ENCODE assay signal across 16 cellular contexts in genomic region chr12:65778268-65779090, GRCh38. TPM values are rescaled to one million over a fixed set of nuclear protein-coding genes. Genes with fewer than 3 reads are reported as not detected.
A peak's percentile ranks its signal among the peaks of the same experiment; 100 is the strongest.
DNase-seq lines count a peak whose midpoint lies in the region; ATAC-seq and TF ChIP-seq lines count a peak whose summit lies in the region.
"Had no signal": no experiment of that assay in that cellular context is flagged by ENCODE, and none has a peak within 500 bp of the region (broad histone marks: within the 10 kb centered on the region; RNA-seq: fewer than 3 reads in every experiment).

No MANE protein-coding gene starts in this region.

- H3K9ac ChIP-seq in SK-N-MC (ENCODE audit: insufficient read length) = peak overlapping the region; percentile 39
- H3K9ac ChIP-seq in skeletal muscle satellite cell (ENCODE audit: low read depth, low read length) = peak overlapping the region; percentile 29

- peak overlapping the region; percentile 60 for H3K4me2 ChIP-seq in GM23338
- peak overlapping the region; percentile 69 for H3K4me2 ChIP-seq in skeletal muscle satellite cell (ENCODE audit: low read length)

- TF ChIP-seq CTCF in GM23338 (conservative IDR thresholded peaks at IDR 0.05; ENCODE audit: low read depth in 2 of 2) = no peak
- no peak for TF ChIP-seq CTCF in fibroblast of villous mesenchyme (IDR thresholded peaks at IDR 0.05; ENCODE audit: insufficient read depth, low read depth, low read length)

- H3K4me1 ChIP-seq in GM23338 (ENCODE audit: insufficient read depth) (peaks cover 22% of the 10 kb centered on the region), skeletal muscle satellite cell (ENCODE audit: control insufficient read depth, insufficient read depth, low read length) (peaks cover 16% of the 10 kb centered on the region)
- H3K4me1 ChIP-seq: right atrium auricular region had no signal

- H3K4me3 Mint-ChIP-seq in GM23338 = peak overlapping the region; percentile 36; the same call in 2 of the 3 replicates

- no peaks in the 10 kb centered on the region for H3K79me2 ChIP-seq in GM23338 (replicated peaks; ENCODE audit: insufficient read depth)

- H3K9me2 ChIP-seq in GM23338 (ENCODE audit: insufficient read depth) = no peaks in the 10 kb centered on the region

- no peak for ATAC-seq in GM23338
- no peak for ATAC-seq in HG03442 (IDR thresholded peaks at IDR 0.05; ENCODE audit: unreplicated experiment)
- no peak for ATAC-seq in GM21786 (IDR thresholded peaks at IDR 0.05; ENCODE audit: unreplicated experiment)
- ATAC-seq: activated naive CD4-positive, alpha-beta T cell treated with anti-CD3 and anti-CD28 coated beads, Interleukin-2, amount 50 U/mL, for 72 hours had no signal

- peak overlapping the region; percentile 77 for H3K27ac ChIP-seq in GM23338 (ENCODE audit: low read depth)
- H3K27ac ChIP-seq in SK-N-MC = peak overlapping the region; percentile 78
- H3K27ac ChIP-seq: right atrium auricular region had no signal

- peaks cover 10% of the 10 kb centered on the region; the same call in 2 of the 3 replicates for H3K9me3 Mint-ChIP-seq in GM23338

- no peaks in the 10 kb centered on the region for H3K36me3 ChIP-seq in GM23338 (ENCODE audit: insufficient read depth)
- no peaks in the 10 kb centered on the region for H3K36me3 ChIP-seq in SK-N-MC (ENCODE audit: insufficient read depth, low read length)
- H3K36me3 ChIP-seq in skeletal muscle satellite cell (ENCODE audit: insufficient read depth, low read length) = no peaks in the 10 kb centered on the region
- H3K36me3 ChIP-seq: MG63, right atrium auricular region had no signal

- peak overlapping the region; percentile 82 for H3K27ac Mint-ChIP-seq in GM23338
- H3K27ac Mint-ChIP-seq: activated naive CD4-positive, alpha-beta T cell treated with anti-CD3 and anti-CD28 coated beads, Interleukin-2, amount 50 U/mL, for 72 hours had no signal

- H3K27me3 ChIP-seq in GM23338 (ENCODE audit: insufficient read depth) (no peaks in the 10 kb centered on the region), skeletal muscle satellite cell (ENCODE audit: control insufficient read depth, insufficient read depth, low read length) (no peaks in the 10 kb centered on the region)
- H3K27me3 ChIP-seq: MG63, right atrium auricular region had no signal

- no peaks in the 10 kb centered on the region for H3F3A ChIP-seq in GM23338 (replicated peaks; ENCODE audit: low read depth)

- H3K9me3 ChIP-seq in SK-N-MC (ENCODE audit: low read depth, low read length) (no peaks in the 10 kb centered on the region), skeletal muscle satellite cell (replicated peaks; ENCODE audit: low read length) (no peaks in the 10 kb centered on the region)
- H3K9me3 ChIP-seq: right atrium auricular region had no signal

- H3K4me1 Mint-ChIP-seq in GM23338 = peaks cover 29% of the 10 kb centered on the region

- DNase-seq in GM23338 (ENCODE audit: low spot score) (no peak), SK-N-MC (ENCODE audit: low read depth, low spot score) (no peak), fibroblast of villous mesenchyme (ENCODE audit: low read depth) (peak; percentile 12)
- DNase-seq in activated CD8-positive, alpha-beta memory T cell treated with anti-CD3 and anti-CD28 coated beads for 24 hours = no peak
- DNase-seq: DMS79 treated with DMSO at 0.1 percent for 48 hours, hippocampal formation, MG63, midbrain, NCI-H2171 treated with DMSO at 0.1 percent for 48 hours, substantia nigra had no signal

- H3K36me3 Mint-ChIP-seq in GM23338 (ENCODE audit: low read depth) = peaks cover 9% of the 10 kb centered on the region; the same call in 2 of the 3 replicates
- H3K36me3 Mint-ChIP-seq: activated naive CD4-positive, alpha-beta T cell treated with anti-CD3 and anti-CD28 coated beads, Interleukin-2, amount 50 U/mL, for 72 hours had no signal

- H3K4me3 ChIP-seq in GM23338 (peak overlapping the region; percentile 24; the same call in 1 of the 2 replicates), SK-N-MC (peak overlapping the region; percentile 52), fibroblast of villous mesenchyme (ENCODE audit: low read depth, low read length) (no peak overlapping the region), skeletal muscle satellite cell (ENCODE audit: low read length) (peak overlapping the region; percentile 22)
- H3K4me3 ChIP-seq: MG63, right atrium auricular region had no signal

- no peaks in the 10 kb centered on the region for H3K27me3 Mint-ChIP-seq in GM23338 (ENCODE audit: insufficient read depth, low read depth, poor library complexity)

- no peaks in the 10 kb centered on the region for H4K20me1 ChIP-seq in GM23338 (replicated peaks; ENCODE audit: insufficient read depth)

- H2AFZ ChIP-seq in GM23338 = no peak overlapping the region

TF ChIP-seq in GM23338, 12 proteins besides CTCF, POLR2A, EP300 and RAD21 (continues in another document):
- TF ChIP-seq ETS1 (IDR thresholded peaks at IDR 0.05) (no peak), STAT1 (IDR thresholded peaks at IDR 0.05; ENCODE audit: unreplicated experiment) (no peak), POLR2AphosphoS5 (IDR thresholded peaks at IDR 0.05; ENCODE audit: low read depth) (no peak), EZH2phosphoT487 (IDR thresholded peaks at IDR 0.05; ENCODE audit: unreplicated experiment) (no peak), EZH2 (IDR thresholded peaks at IDR 0.05; ENCODE audit: low read depth, unreplicated experiment) (no peak), NANOG (IDR thresholded peaks at IDR 0.05; ENCODE audit: borderline replicate concordance) (no peak), JUNB (IDR thresholded peaks at IDR 0.05; ENCODE audit: unreplicated experiment) (no peak)
- TF ChIP-seq, protein P1, sequence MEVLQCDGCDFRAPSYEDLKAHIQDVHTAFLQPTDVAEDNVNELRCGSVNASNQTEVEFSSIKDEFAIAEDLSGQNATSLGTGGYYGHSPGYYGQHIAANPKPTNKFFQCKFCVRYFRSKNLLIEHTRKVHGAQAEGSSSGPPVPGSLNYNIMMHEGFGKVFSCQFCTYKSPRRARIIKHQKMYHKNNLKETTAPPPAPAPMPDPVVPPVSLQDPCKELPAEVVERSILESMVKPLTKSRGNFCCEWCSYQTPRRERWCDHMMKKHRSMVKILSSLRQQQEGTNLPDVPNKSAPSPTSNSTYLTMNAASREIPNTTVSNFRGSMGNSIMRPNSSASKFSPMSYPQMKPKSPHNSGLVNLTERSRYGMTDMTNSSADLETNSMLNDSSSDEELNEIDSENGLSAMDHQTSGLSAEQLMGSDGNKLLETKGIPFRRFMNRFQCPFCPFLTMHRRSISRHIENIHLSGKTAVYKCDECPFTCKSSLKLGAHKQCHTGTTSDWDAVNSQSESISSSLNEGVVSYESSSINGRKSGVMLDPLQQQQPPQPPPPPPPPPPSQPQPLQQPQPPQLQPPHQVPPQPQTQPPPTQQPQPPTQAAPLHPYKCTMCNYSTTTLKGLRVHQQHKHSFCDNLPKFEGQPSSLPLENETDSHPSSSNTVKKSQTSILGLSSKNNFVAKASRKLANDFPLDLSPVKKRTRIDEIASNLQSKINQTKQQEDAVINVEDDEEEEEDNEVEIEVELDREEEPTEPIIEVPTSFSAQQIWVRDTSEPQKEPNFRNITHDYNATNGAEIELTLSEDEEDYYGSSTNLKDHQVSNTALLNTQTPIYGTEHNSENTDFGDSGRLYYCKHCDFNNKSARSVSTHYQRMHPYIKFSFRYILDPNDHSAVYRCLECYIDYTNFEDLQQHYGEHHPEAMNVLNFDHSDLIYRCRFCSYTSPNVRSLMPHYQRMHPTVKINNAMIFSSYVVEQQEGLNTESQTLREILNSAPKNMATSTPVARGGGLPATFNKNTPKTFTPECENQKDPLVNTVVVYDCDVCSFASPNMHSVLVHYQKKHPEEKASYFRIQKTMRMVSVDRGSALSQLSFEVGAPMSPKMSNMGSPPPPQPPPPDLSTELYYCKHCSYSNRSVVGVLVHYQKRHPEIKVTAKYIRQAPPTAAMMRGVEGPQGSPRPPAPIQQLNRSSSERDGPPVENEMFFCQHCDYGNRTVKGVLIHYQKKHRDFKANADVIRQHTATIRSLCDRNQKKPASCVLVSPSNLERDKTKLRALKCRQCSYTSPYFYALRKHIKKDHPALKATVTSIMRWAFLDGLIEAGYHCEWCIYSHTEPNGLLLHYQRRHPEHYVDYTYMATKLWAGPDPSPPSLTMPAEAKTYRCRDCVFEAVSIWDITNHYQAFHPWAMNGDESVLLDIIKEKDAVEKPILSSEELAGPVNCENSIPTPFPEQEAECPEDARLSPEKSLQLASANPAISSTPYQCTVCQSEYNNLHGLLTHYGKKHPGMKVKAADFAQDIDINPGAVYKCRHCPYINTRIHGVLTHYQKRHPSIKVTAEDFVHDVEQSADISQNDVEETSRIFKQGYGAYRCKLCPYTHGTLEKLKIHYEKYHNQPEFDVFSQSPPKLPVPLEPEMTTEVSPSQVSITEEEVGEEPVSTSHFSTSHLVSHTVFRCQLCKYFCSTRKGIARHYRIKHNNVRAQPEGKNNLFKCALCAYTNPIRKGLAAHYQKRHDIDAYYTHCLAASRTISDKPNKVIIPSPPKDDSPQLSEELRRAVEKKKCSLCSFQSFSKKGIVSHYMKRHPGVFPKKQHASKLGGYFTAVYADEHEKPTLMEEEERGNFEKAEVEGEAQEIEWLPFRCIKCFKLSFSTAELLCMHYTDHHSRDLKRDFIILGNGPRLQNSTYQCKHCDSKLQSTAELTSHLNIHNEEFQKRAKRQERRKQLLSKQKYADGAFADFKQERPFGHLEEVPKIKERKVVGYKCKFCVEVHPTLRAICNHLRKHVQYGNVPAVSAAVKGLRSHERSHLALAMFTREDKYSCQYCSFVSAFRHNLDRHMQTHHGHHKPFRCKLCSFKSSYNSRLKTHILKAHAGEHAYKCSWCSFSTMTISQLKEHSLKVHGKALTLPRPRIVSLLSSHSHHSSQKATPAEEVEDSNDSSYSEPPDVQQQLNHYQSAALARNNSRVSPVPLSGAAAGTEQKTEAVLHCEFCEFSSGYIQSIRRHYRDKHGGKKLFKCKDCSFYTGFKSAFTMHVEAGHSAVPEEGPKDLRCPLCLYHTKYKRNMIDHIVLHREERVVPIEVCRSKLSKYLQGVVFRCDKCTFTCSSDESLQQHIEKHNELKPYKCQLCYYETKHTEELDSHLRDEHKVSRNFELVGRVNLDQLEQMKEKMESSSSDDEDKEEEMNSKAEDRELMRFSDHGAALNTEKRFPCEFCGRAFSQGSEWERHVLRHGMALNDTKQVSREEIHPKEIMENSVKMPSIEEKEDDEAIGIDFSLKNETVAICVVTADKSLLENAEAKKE (CRISPR knock-in tag; IDR thresholded peaks at IDR 0.05) = no peak

RNA-seq across cellular contexts. Expression of gene HMGA2, which starts 45.8 kb away (rescaled TPM):
- total RNA-seq in GM23338 (2014; rRNA removed; shearing (Covaris generic)) = 86.0 and 94.8 TPM in 2 replicates
- 43.9 and 50.4 TPM in 2 replicates for polyA plus RNA-seq in GM23338 (2016; fragmentation: Nextera tagmentation; extraction: Ambion mirVana)
- total RNA-seq in fibroblast of villous mesenchyme = 29.8 and 48.0 TPM in 2 replicates
- 73.0 and 91.0 TPM in 2 replicates for total RNA-seq in skeletal muscle satellite cell (2012; rRNA removed)
- total RNA-seq: activated CD8-positive, alpha-beta memory T cell treated with anti-CD3 and anti-CD28 coated beads for 36 hours; right atrium auricular region had no signal
